In the genomic region with DNA sequence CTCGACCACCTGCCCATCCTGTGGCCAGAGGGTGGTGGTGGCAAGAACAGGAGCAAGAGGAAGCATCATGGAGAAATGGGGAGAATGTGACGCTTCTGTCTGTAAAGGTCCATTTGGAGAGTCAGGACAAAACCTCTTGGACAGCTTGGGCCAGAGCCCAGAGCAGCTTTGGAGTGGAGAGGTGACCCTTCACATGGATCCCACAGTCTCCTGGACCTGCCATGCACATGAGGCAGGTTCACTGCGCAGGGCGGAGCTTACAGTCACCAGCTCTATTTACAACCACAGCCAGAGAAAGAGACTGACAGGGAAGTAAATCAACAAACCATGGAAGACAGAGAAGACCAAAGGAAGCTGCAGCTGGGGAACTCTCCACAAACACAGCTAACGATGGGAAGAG, we compare ENCODE assay signal across 20 cellular contexts. TPM values are rescaled to one million over a fixed set of nuclear protein-coding genes. Genes with fewer than 3 reads are reported as not detected.
"Had no signal": no experiment of that assay in that cellular context is flagged by ENCODE, and none has a peak within 500 bp of the region (broad histone marks: within the 10 kb centered on the region; RNA-seq: fewer than 3 reads in every experiment).

No MANE protein-coding gene starts in this region.

- DNase-seq: activated CD4-positive, alpha-beta T cell treated with anti-CD3 and anti-CD28 coated beads, Interleukin-2, amount 10 ng/mL, durations not matched to agents 24 days and 14 days; activated CD4-positive, CD25-positive, alpha-beta regulatory T cell; activated CD8-positive, alpha-beta memory T cell treated with anti-CD3 and anti-CD28 coated beads, Interleukin-2, amount 50 U/mL, for 4 hours; activated CD8-positive, alpha-beta T cell treated with anti-CD3 and anti-CD28 coated beads, Interleukin-2, amount 10 ng/mL, durations not matched to agents 7 days and 5 days; activated gamma-delta T cell treated with Interleukin-2 at 50 U/mL for 16 hours; activated naive CD8-positive, alpha-beta T cell treated with anti-CD3 and anti-CD28 coated beads for 36 hours; central memory CD4-positive, alpha-beta T cell; hippocampal formation; left ventricle myocardium superior; mucosa of descending colon; naive thymus-derived CD4-positive, alpha-beta T cell; stimulated activated CD4-positive, alpha-beta T cell treated with anti-CD3 and anti-CD28 coated beads, Interleukin-2, amount 100 ng/mL, for 48 hours; stimulated activated naive B cell treated with anti-CD40 and anti-IgM and Interleukin-4, amounts not matched to agents 10 μg/mL and 1 μg/mL and 100 μg/mL, for 72 hours; tibial artery; uterus had no signal

- H3K27me3 ChIP-seq: uterus had no signal

- H3K9me3 ChIP-seq: mucosa of descending colon, neutrophil, tibial artery, uterus had no signal

- H3K4me3 ChIP-seq: coronary artery, mucosa of descending colon, tibial artery, uterus had no signal

- H3K4me1 ChIP-seq: tibial artery, uterus had no signal

- FAIRE-seq: keratinocyte had no signal

- H3K27ac ChIP-seq: coronary artery, neutrophil, tibial artery, uterus had no signal

- H3K36me3 ChIP-seq: neutrophil, tibial artery, uterus had no signal

RNA-seq across cellular contexts. Expression of a gene that starts 0.8 kb away (rescaled TPM):
- total RNA-seq: activated CD4-positive, alpha-beta T cell treated with anti-CD3 and anti-CD28 coated beads, Interleukin-2, amount 10 ng/mL, durations not matched to agents 24 days and 14 days; activated CD8-positive, alpha-beta T cell treated with anti-CD3 and anti-CD28 coated beads, Interleukin-2, amount 10 ng/mL, durations not matched to agents 7 days and 5 days; activated naive CD8-positive, alpha-beta T cell treated with anti-CD3 and anti-CD28 coated beads for 36 hours; esophagus mucosa; left ventricle myocardium superior; mucosa of descending colon; naive thymus-derived CD4-positive, alpha-beta T cell; skeletal muscle tissue; uterus had no signal
- polyA plus RNA-seq: keratinocyte; naive thymus-derived CD4-positive, alpha-beta T cell had no signal
